11 cellular contexts compared by ENCODE assay signal in genomic region chr2:10620481-10620880, GRCh38.
A peak's percentile ranks its signal among the peaks of the same experiment; 100 is the strongest.
DNase-seq lines count a peak whose midpoint lies in the region; ATAC-seq and TF ChIP-seq lines count a peak whose summit lies in the region.
"Had no signal": no experiment of that assay in that cellular context is flagged by ENCODE, and none has a peak within 500 bp of the region (broad histone marks: within the 10 kb centered on the region; RNA-seq: fewer than 3 reads in every experiment).

No MANE protein-coding gene starts in this region.

- peak overlapping the region; percentile 76 for H3K27ac Mint-ChIP-seq in activated naive CD4-positive, alpha-beta T cell treated with anti-CD3 and anti-CD28 coated beads, Interleukin-2, amount 10 ng/mL, durations not matched to agents 7 days and 5 days
- no peak overlapping the region for H3K27ac Mint-ChIP-seq in activated naive CD4-positive, alpha-beta T cell treated with anti-CD3 and anti-CD28 coated beads for 36 hours

- H3K4me1 ChIP-seq in RWPE2 (ENCODE audit: insufficient read depth, poor library complexity, severe bottlenecking) (no peaks in the 10 kb centered on the region), fibroblast of lung (ENCODE audit: control insufficient read depth, extremely low read depth, insufficient read depth, low read length) (peaks cover 2% of the 10 kb centered on the region)
- H3K4me1 ChIP-seq: right lobe of liver had no signal

- H3K9ac ChIP-seq in fibroblast of lung (ENCODE audit: insufficient read depth, low read length), result no peak overlapping the region

- CTCF ChIA-PET in activated naive CD4-positive, alpha-beta T cell treated with anti-CD3 and anti-CD28 coated beads, Interleukin-2, amount 10 ng/mL, durations not matched to agents 7 days and 5 days (lab: Charles Lee), result no interaction called here
- CTCF ChIA-PET in activated naive CD4-positive, alpha-beta T cell treated with anti-CD3 and anti-CD28 coated beads for 36 hours (lab: Charles Lee), result interaction anchor here (0.6 kb wide), 1 partner anchor 14 kb away, joined by 7 read pairs; no protein-coding TSS in a partner anchor

- peaks cover 35% of the 10 kb centered on the region for H3K4me1 Mint-ChIP-seq in activated naive CD4-positive, alpha-beta T cell treated with anti-CD3 and anti-CD28 coated beads, Interleukin-2, amount 10 ng/mL, durations not matched to agents 7 days and 5 days
- H3K4me1 Mint-ChIP-seq in activated naive CD4-positive, alpha-beta T cell treated with anti-CD3 and anti-CD28 coated beads for 36 hours (ENCODE audit: low read depth), result peaks cover 31% of the 10 kb centered on the region

- H3K36me3 ChIP-seq in RWPE2 (ENCODE audit: low read depth) (peaks cover 32% of the 10 kb centered on the region), fibroblast of lung (ENCODE audit: control insufficient read depth, insufficient read depth, low read length) (no peaks in the 10 kb centered on the region)

- H3K27me3 ChIP-seq in RWPE2 (ENCODE audit: insufficient read depth, poor library complexity, severe bottlenecking) (no peaks in the 10 kb centered on the region), fibroblast of lung (ENCODE audit: control insufficient read depth, insufficient read depth, low read length) (no peaks in the 10 kb centered on the region)
- H3K27me3 ChIP-seq: right lobe of liver had no signal

- H3K9me3 Mint-ChIP-seq in activated naive CD4-positive, alpha-beta T cell treated with anti-CD3 and anti-CD28 coated beads, Interleukin-2, amount 10 ng/mL, durations not matched to agents 7 days and 5 days, result no peaks in the 10 kb centered on the region
- no peaks in the 10 kb centered on the region for H3K9me3 Mint-ChIP-seq in activated naive CD4-positive, alpha-beta T cell treated with anti-CD3 and anti-CD28 coated beads for 36 hours

- no peak overlapping the region for H2AFZ ChIP-seq in fibroblast of lung (ENCODE audit: low read length)

- TF ChIP-seq CTCF in RWPE2 (IDR thresholded peaks at IDR 0.05; ENCODE audit: poor library complexity, severe bottlenecking) (no peak), fibroblast of lung (conservative IDR thresholded peaks at IDR 0.05 in 1 of 2, IDR thresholded peaks at IDR 0.05 in 1 of 2; ENCODE audit: low read depth in 1 of 2, low read length in 2 of 2) (no peak)

- intact Hi-C loops in activated naive CD4-positive, alpha-beta T cell treated with anti-CD3 and anti-CD28 coated beads for 36 hours (cut with micrococcal nuclease), result no loop called here

- no peak overlapping the region for H3K4me3 Mint-ChIP-seq in activated naive CD4-positive, alpha-beta T cell treated with anti-CD3 and anti-CD28 coated beads, Interleukin-2, amount 10 ng/mL, durations not matched to agents 7 days and 5 days
- no peak overlapping the region for H3K4me3 Mint-ChIP-seq in activated naive CD4-positive, alpha-beta T cell treated with anti-CD3 and anti-CD28 coated beads for 36 hours

- no peaks in the 10 kb centered on the region for H4K20me1 ChIP-seq in fibroblast of lung (ENCODE audit: control insufficient read depth, extremely low read depth, insufficient read depth, low read length)

- no peaks in the 10 kb centered on the region for H3K9me3 ChIP-seq in RWPE2 (ENCODE audit: severe bottlenecking)
- H3K9me3 ChIP-seq in fibroblast of lung (ENCODE audit: control insufficient read depth, insufficient read depth, low read depth, low read length), result no peaks in the 10 kb centered on the region
- H3K9me3 ChIP-seq: right lobe of liver had no signal

- peak; percentile 23 for DNase-seq in activated naive CD4-positive, alpha-beta T cell treated with anti-CD3 and anti-CD28 coated beads, Interleukin-2, amount 10 ng/mL, durations not matched to agents 7 days and 5 days
- no peak for DNase-seq in activated naive CD4-positive, alpha-beta T cell treated with anti-CD3 and anti-CD28 coated beads for 36 hours
- DNase-seq in RWPE2 (ENCODE audit: low spot score) (no peak), fibroblast of lung (ENCODE audit: low read depth in 2 of 2) (peak; percentile 71 to 97), stromal cell of bone marrow (ENCODE audit: low read depth) (peak; percentile 9), HT-29 (ENCODE audit: low spot score) (no peak)
- DNase-seq: left colon, NCI-H1048, right lobe of liver had no signal

- H3K27ac ChIP-seq in RWPE2 (ENCODE audit: poor library complexity, severe bottlenecking) (no peak overlapping the region), fibroblast of lung (ENCODE audit: insufficient read depth, low read length) (no peak overlapping the region)
- H3K27ac ChIP-seq: right lobe of liver had no signal

- peak; percentile 42; the same call in 1 of the 3 replicates for ATAC-seq in RWPE2 (ENCODE audit: low read depth)
- no peak for ATAC-seq in HG03378 (IDR thresholded peaks at IDR 0.05; ENCODE audit: unreplicated experiment)
- ATAC-seq in GM21381 (IDR thresholded peaks at IDR 0.05; ENCODE audit: unreplicated experiment), result no peak
- ATAC-seq: left colon, right lobe of liver had no signal

- H3K36me3 Mint-ChIP-seq in activated naive CD4-positive, alpha-beta T cell treated with anti-CD3 and anti-CD28 coated beads, Interleukin-2, amount 10 ng/mL, durations not matched to agents 7 days and 5 days, result peaks cover 45% of the 10 kb centered on the region
- H3K36me3 Mint-ChIP-seq in activated naive CD4-positive, alpha-beta T cell treated with anti-CD3 and anti-CD28 coated beads for 36 hours (ENCODE audit: low read depth), result peaks cover 46% of the 10 kb centered on the region

- H3K4me2 ChIP-seq in fibroblast of lung (ENCODE audit: extremely low read depth, insufficient read depth, low read length), result no peak overlapping the region

- no peak overlapping the region for H3K4me3 ChIP-seq in RWPE2 (ENCODE audit: severe bottlenecking)
- H3K4me3 ChIP-seq in fibroblast of lung (replicated peaks in 1 of 4; ENCODE audit: control extremely low read depth in 1 of 4, insufficient read depth in 1 of 4, low read depth in 3 of 4, low read length in 4 of 4), result no peak overlapping the region
- H3K4me3 ChIP-seq: right lobe of liver had no signal

- H3K27me3 Mint-ChIP-seq in activated naive CD4-positive, alpha-beta T cell treated with anti-CD3 and anti-CD28 coated beads, Interleukin-2, amount 10 ng/mL, durations not matched to agents 7 days and 5 days, result no peaks in the 10 kb centered on the region
- no peaks in the 10 kb centered on the region for H3K27me3 Mint-ChIP-seq in activated naive CD4-positive, alpha-beta T cell treated with anti-CD3 and anti-CD28 coated beads for 36 hours (ENCODE audit: low read depth)

- H3K79me2 ChIP-seq in fibroblast of lung (ENCODE audit: control insufficient read depth, insufficient read depth, low read length), result no peaks in the 10 kb centered on the region

Comparison
In these comparisons a context has a peak if more than half of its experiments do, and no peak if none do; other contexts are left out.
1. DNase-seq: peak in activated naive CD4-positive, alpha-beta T cell treated with anti-CD3 and anti-CD28 coated beads, Interleukin-2, amount 10 ng/mL, durations not matched to agents 7 days and 5 days (single experiment), fibroblast of lung (2 of 2) and stromal cell of bone marrow (single experiment); none in activated naive CD4-positive, alpha-beta T cell treated with anti-CD3 and anti-CD28 coated beads for 36 hours (single experiment), RWPE2 (single experiment) and HT-29 (single experiment).